ENCODE assay signal across 21 cellular contexts in genomic region chr10:131210181-131210580, GRCh38.
DNase-seq lines count a peak whose midpoint lies in the region; ATAC-seq, FAIRE-seq and TF ChIP-seq lines count a peak whose summit lies in the region.
"Had no signal": no experiment of that assay in that cellular context is flagged by ENCODE, and none has a peak within 500 bp of the region (broad histone marks: within the 10 kb centered on the region; RNA-seq: fewer than 3 reads in every experiment).

No MANE protein-coding gene starts in this region.

- H3K27ac Mint-ChIP-seq in neural progenitor cell (no peak overlapping the region), nephron progenitor cell (no peak overlapping the region)
- H3K27ac Mint-ChIP-seq: CD8-positive, alpha-beta T cell; GM23338 had no signal

- H3K27ac ChIP-seq in left ventricle myocardium inferior (replicated peaks) (no peak overlapping the region), neural progenitor cell (no peak overlapping the region)
- H3K27ac ChIP-seq: KMS-11 had no signal

- H3K4me1 ChIP-seq in left ventricle myocardium inferior (no peaks in the 10 kb centered on the region), neural progenitor cell (no peaks in the 10 kb centered on the region)

- H3K36me3 ChIP-seq in left ventricle myocardium inferior (no peaks in the 10 kb centered on the region), neural progenitor cell (no peaks in the 10 kb centered on the region)

- H3K9me3 ChIP-seq in left ventricle myocardium inferior (replicated peaks) (no peaks in the 10 kb centered on the region), neural progenitor cell (ENCODE audit: low read depth) (no peaks in the 10 kb centered on the region)

- no peak overlapping the region for H3K9ac ChIP-seq in neural progenitor cell
- H3K9ac ChIP-seq: KMS-11 had no signal

- TF ChIP-seq CTCF in left ventricle myocardium inferior (IDR thresholded peaks at IDR 0.05; ENCODE audit: borderline replicate concordance) = no peak
- no peak for TF ChIP-seq CTCF in neural progenitor cell (IDR thresholded peaks at IDR 0.05)
- no peak for TF ChIP-seq CTCF in nephron progenitor cell (IDR thresholded peaks at IDR 0.05)

- H3K79me2 ChIP-seq in neural progenitor cell (ENCODE audit: low read depth) = no peaks in the 10 kb centered on the region

- H3K4me3 ChIP-seq in left ventricle myocardium inferior (no peak overlapping the region), neural progenitor cell (no peak overlapping the region)
- H3K4me3 ChIP-seq: GM12878, GM23338 had no signal

- H3K4me3 Mint-ChIP-seq in neural progenitor cell = no peak overlapping the region
- H3K4me3 Mint-ChIP-seq in nephron progenitor cell = no peak overlapping the region
- H3K4me3 Mint-ChIP-seq: CD8-positive, alpha-beta T cell; GM23338 had no signal

- no peak overlapping the region for H3K4me2 ChIP-seq in neural progenitor cell
- H3K4me2 ChIP-seq: GM23338, KMS-11 had no signal

- no peak for TF ChIP-seq POLR2A in GM12892 (IDR thresholded peaks at IDR 0.05; ENCODE audit: low read depth, low read length)

- H2AFZ ChIP-seq in neural progenitor cell (replicated peaks) = no peak overlapping the region
- H2AFZ ChIP-seq: GM23338 had no signal

- H3F3A ChIP-seq in neural progenitor cell (ENCODE audit: low read depth) = no peaks in the 10 kb centered on the region

- no peak for ATAC-seq in left cardiac atrium
- ATAC-seq: CD8-positive, alpha-beta T cell; GM12878; GM23338; HCT116; Panc1 had no signal

- no peaks in the 10 kb centered on the region for H4K20me1 ChIP-seq in neural progenitor cell (ENCODE audit: low read depth)

- no peaks in the 10 kb centered on the region for H3K36me3 Mint-ChIP-seq in neural progenitor cell
- H3K36me3 Mint-ChIP-seq in nephron progenitor cell (ENCODE audit: low read depth) = no peaks in the 10 kb centered on the region
- H3K36me3 Mint-ChIP-seq: CD8-positive, alpha-beta T cell had no signal

- H3K9me3 Mint-ChIP-seq in neural progenitor cell = no peaks in the 10 kb centered on the region
- no peaks in the 10 kb centered on the region for H3K9me3 Mint-ChIP-seq in nephron progenitor cell
- H3K9me3 Mint-ChIP-seq: CD8-positive, alpha-beta T cell had no signal

- H3K27me3 Mint-ChIP-seq in neural progenitor cell (ENCODE audit: insufficient read depth, low read depth) (no peaks in the 10 kb centered on the region), nephron progenitor cell (ENCODE audit: low read depth, poor library complexity) (peaks cover 19% of the 10 kb centered on the region)

- H3K4me1 Mint-ChIP-seq in neural progenitor cell = peaks cover 2% of the 10 kb centered on the region
- H3K4me1 Mint-ChIP-seq in nephron progenitor cell = peaks cover 17% of the 10 kb centered on the region
- H3K4me1 Mint-ChIP-seq: GM23338 had no signal

- DNase-seq in left cardiac atrium = peak; percentile 16
- DNase-seq in left ventricle myocardium inferior = no peak
- DNase-seq in ecto neural progenitor cell (ENCODE audit: low spot score) = peak; percentile 19
- DNase-seq in posterior vena cava (ENCODE audit: low spot score) = peak; percentile 50
- DNase-seq in GM12892 (ENCODE audit: insufficient read length) = no peak
- DNase-seq in neural progenitor cell (ENCODE audit: low spot score) = no peak
- no peak for DNase-seq in nephron progenitor cell
- DNase-seq: C1 segment of cervical spinal cord; DND-41; IMR-90; NCI-H1092 treated with DMSO at 0.1 percent for 48 hours; NCI-H1436 treated with DMSO at 0.1 percent for 48 hours; NCI-H1930; NK-92 treated with Interleukin-12 subunit alpha and Interleukin-12 subunit beta, amount 100 ng/mL, for 24 hours had no signal

- H3K27me3 ChIP-seq in left ventricle myocardium inferior (ENCODE audit: low read depth) = peaks cover 68% of the 10 kb centered on the region
- no peaks in the 10 kb centered on the region for H3K27me3 ChIP-seq in neural progenitor cell

- FAIRE-seq in GM12892 (lab: Jason Lieb, UNC) = no peak
- FAIRE-seq: GM12878, HTR-8/SVneo had no signal

- intact Hi-C loops in left cardiac atrium (cut with DNase I) (no loop called here), left ventricle myocardium inferior (cut with micrococcal nuclease) (no loop called here), posterior vena cava (cut with DNase I) (no loop called here)

Comparison
In these comparisons a context has a peak if more than half of its experiments do, and no peak if none do; other contexts are left out.
1. DNase-seq: peak in left cardiac atrium (single experiment), ecto neural progenitor cell (single experiment) and posterior vena cava (single experiment); none in left ventricle myocardium inferior (single experiment), GM12892 (single experiment), neural progenitor cell (single experiment) and nephron progenitor cell (single experiment).